ENCODE assay signal across 8 cellular contexts in genomic region chr1:8671313-8671917, GRCh38.
DNase-seq lines count a peak whose midpoint lies in the region; ATAC-seq lines count a peak whose summit lies in the region.

No MANE protein-coding gene starts in this region.

- peak overlapping the region in 1 of 7 donors; percentile 60 for H3K27ac Mint-ChIP-seq in CD4-positive, alpha-beta memory T cell

- H3K4me1 Mint-ChIP-seq in CD4-positive, alpha-beta memory T cell: peaks cover 15 to 31% (median 20%) of the 10 kb centered on the region in 4 donors

- no peak for ATAC-seq in HG03159 (IDR thresholded peaks at IDR 0.05; ENCODE audit: unreplicated experiment)

- H3K4me3 Mint-ChIP-seq in CD4-positive, alpha-beta memory T cell: no peak overlapping the region

- H3K9me3 ChIP-seq in CD4-positive, alpha-beta memory T cell (ENCODE audit: control insufficient read depth in 1 of 2, low read length in 2 of 2): no peaks in the 10 kb centered on the region
- no peaks in the 10 kb centered on the region for H3K9me3 ChIP-seq in HAP-1

- in situ Hi-C loops in HAP-1 (cut with MboI; ENCODE audit: low sequenced_read_pairs): loop anchor here (10.0 kb wide), 1 partner anchor 107 kb away; no protein-coding TSS in a partner anchor

- H3K4me1 ChIP-seq in CD4-positive, alpha-beta memory T cell (ENCODE audit: insufficient read depth, low read length): peaks cover 24% of the 10 kb centered on the region
- peaks cover 8% of the 10 kb centered on the region for H3K4me1 ChIP-seq in HAP-1

- H3K4me3 ChIP-seq in CD4-positive, alpha-beta memory T cell (ENCODE audit: low read length in 2 of 2): no peak overlapping the region
- H3K4me3 ChIP-seq in HAP-1: no peak overlapping the region

- no peaks in the 10 kb centered on the region for H3K36me3 Mint-ChIP-seq in CD4-positive, alpha-beta memory T cell

- DNase-seq in CD4-positive, alpha-beta memory T cell: peak in 4 of 5 donors; percentile 12 to 34 (median 25)
- DNase-seq in HAP-1 (ENCODE audit: low spot score in 2 of 2): peak; percentile 54 to 66
- peak; percentile 76 for DNase-seq in OCI-M1 (lab: John Stamatoyannopoulos, UW)
- DNase-seq in effector CD4-positive, alpha-beta T cell: peak; percentile 7
- peak; percentile 83 for DNase-seq in lung microvascular endothelial cell (ENCODE audit: low read depth in 2 of 2)
- no peak for DNase-seq in NCI-H187 treated with DMSO at 0.1 percent for 48 hours (lab: John Stamatoyannopoulos, UW)
- no peak for DNase-seq in 8988T

- no peaks in the 10 kb centered on the region for H3K9me3 Mint-ChIP-seq in CD4-positive, alpha-beta memory T cell

- H3K27me3 ChIP-seq in CD4-positive, alpha-beta memory T cell (ENCODE audit: insufficient read depth, low read length): no peaks in the 10 kb centered on the region
- H3K27me3 ChIP-seq in HAP-1 (ENCODE audit: low read depth): no peaks in the 10 kb centered on the region

- no peaks in the 10 kb centered on the region for H3K27me3 Mint-ChIP-seq in CD4-positive, alpha-beta memory T cell

- intact Hi-C loops in CD4-positive, alpha-beta memory T cell (cut with micrococcal nuclease): loop anchor here (1.0 kb wide), 1 partner anchor 110 kb away; no protein-coding TSS in a partner anchor

- no peak overlapping the region for H3K27ac ChIP-seq in CD4-positive, alpha-beta memory T cell (ENCODE audit: low read depth, low read length)

- H3K36me3 ChIP-seq in CD4-positive, alpha-beta memory T cell (ENCODE audit: insufficient read depth, low read length): no peaks in the 10 kb centered on the region
- no peaks in the 10 kb centered on the region for H3K36me3 ChIP-seq in HAP-1 (replicated peaks)

- POLR2A ChIA-PET in CD4-positive, alpha-beta memory T cell (lab: Charles Lee; ENCODE audit: partially characterized antibody): interaction anchor here (0.9 kb wide), 1 partner anchor 138 kb away, joined by 3 read pairs; no protein-coding TSS in a partner anchor

- CTCF ChIA-PET in CD4-positive, alpha-beta memory T cell (lab: Charles Lee; ENCODE audit: partially characterized antibody): interaction anchor here (1.0 to 7.5 kb wide), 10 partner anchors 10 to 263 kb away, joined by 3 to 85 read pairs (median 9); no protein-coding TSS in a partner anchor

Comparison
In these comparisons a context has a peak if more than half of its experiments do, and no peak if none do; other contexts are left out.
1. DNase-seq: peak in CD4-positive, alpha-beta memory T cell (4 of 5), HAP-1 (2 of 2), OCI-M1 (single experiment), effector CD4-positive, alpha-beta T cell (single experiment) and lung microvascular endothelial cell (2 of 2); none in NCI-H187 treated with DMSO at 0.1 percent for 48 hours (single experiment) and 8988T (single experiment).